In genomic region chr12:123055281-123055766, GRCh38 we compare ENCODE assay signal across 13 cellular contexts.
DNase-seq lines count a peak whose midpoint lies in the region; ATAC-seq and TF ChIP-seq lines count a peak whose summit lies in the region.
"Had no signal": no experiment of that assay in that cellular context is flagged by ENCODE, and none has a peak within 500 bp of the region (broad histone marks: within the 10 kb centered on the region; RNA-seq: fewer than 3 reads in every experiment).

No MANE protein-coding gene starts in this region.

- H3K4me1 ChIP-seq in SJCRH30 (no peaks in the 10 kb centered on the region; the same call in none of the 2 replicates), stomach (peaks cover 22 to 52% (median 37%) of the 10 kb centered on the region in 4 donors)
- H3K4me1 ChIP-seq: parathyroid adenoma had no signal

- H3K4me3 Mint-ChIP-seq in nephron, result no peak overlapping the region
- no peak overlapping the region for H3K4me3 Mint-ChIP-seq in activated T-cell treated with anti-CD3 and anti-CD28 coated beads, Interleukin-2, amount 50 U/mL, for 72 hours
- no peak overlapping the region for H3K4me3 Mint-ChIP-seq in nephron progenitor cell
- H3K4me3 Mint-ChIP-seq: activated CD8-positive, alpha-beta T cell treated with anti-CD3 and anti-CD28 coated beads for 36 hours had no signal

- TF ChIP-seq POLR2A in stomach (IDR thresholded peaks at IDR 0.05), result no peak

- H3K27me3 ChIP-seq in SJCRH30 (no peaks in the 10 kb centered on the region), stomach (no peaks in the 10 kb centered on the region)
- H3K27me3 ChIP-seq: tibial nerve had no signal

- H3K27ac Mint-ChIP-seq in nephron (peak overlapping the region; percentile 20 to 74 (median 66)), nephron progenitor cell (no peak overlapping the region)
- no peak overlapping the region for H3K27ac Mint-ChIP-seq in activated T-cell treated with anti-CD3 and anti-CD28 coated beads, Interleukin-2, amount 50 U/mL, for 72 hours
- H3K27ac Mint-ChIP-seq: activated CD8-positive, alpha-beta T cell treated with anti-CD3 and anti-CD28 coated beads for 36 hours had no signal

- no peak for TF ChIP-seq CTCF in nephron (IDR thresholded peaks at IDR 0.05; ENCODE audit: unreplicated experiment in 3 of 3)
- no peak for TF ChIP-seq CTCF in nephron progenitor cell (IDR thresholded peaks at IDR 0.05)
- TF ChIP-seq CTCF in stomach (IDR thresholded peaks at IDR 0.05), result no peak

- no peak for ATAC-seq in activated T-cell treated with anti-CD3 and anti-CD28 coated beads, Interleukin-2, amount 50 U/mL, for 72 hours (replicated peaks in 1 of 2)
- ATAC-seq: activated CD8-positive, alpha-beta T cell treated with anti-CD3 and anti-CD28 coated beads for 36 hours had no signal

- no peaks in the 10 kb centered on the region for H3K36me3 Mint-ChIP-seq in nephron (ENCODE audit: low read depth)
- H3K36me3 Mint-ChIP-seq in activated T-cell treated with anti-CD3 and anti-CD28 coated beads, Interleukin-2, amount 50 U/mL, for 72 hours (ENCODE audit: insufficient read depth in 2 of 2), result no peaks in the 10 kb centered on the region
- H3K36me3 Mint-ChIP-seq in nephron progenitor cell (ENCODE audit: low read depth), result no peaks in the 10 kb centered on the region

- intact Hi-C loops in stomach (cut with DNase I; ENCODE audit: low total_unique reads), result no loop called here

- no peaks in the 10 kb centered on the region for H3K36me3 ChIP-seq in SJCRH30
- H3K36me3 ChIP-seq in stomach, result no peaks in the 10 kb centered on the region
- H3K36me3 ChIP-seq: tibial nerve had no signal

- H3K9me3 Mint-ChIP-seq in nephron (no peaks in the 10 kb centered on the region), nephron progenitor cell (no peaks in the 10 kb centered on the region)
- no peaks in the 10 kb centered on the region for H3K9me3 Mint-ChIP-seq in activated T-cell treated with anti-CD3 and anti-CD28 coated beads, Interleukin-2, amount 50 U/mL, for 72 hours
- H3K9me3 Mint-ChIP-seq: activated CD8-positive, alpha-beta T cell treated with anti-CD3 and anti-CD28 coated beads for 36 hours had no signal

- H3K27me3 Mint-ChIP-seq in nephron (ENCODE audit: low read depth) (peaks cover 8% of the 10 kb centered on the region), nephron progenitor cell (ENCODE audit: low read depth, poor library complexity) (peaks cover 13% of the 10 kb centered on the region)
- no peaks in the 10 kb centered on the region for H3K27me3 Mint-ChIP-seq in activated T-cell treated with anti-CD3 and anti-CD28 coated beads, Interleukin-2, amount 50 U/mL, for 72 hours (ENCODE audit: low read depth)
- H3K27me3 Mint-ChIP-seq: activated CD8-positive, alpha-beta T cell treated with anti-CD3 and anti-CD28 coated beads for 36 hours had no signal

- 47 to 65% (median 56%) methylated on average over 8 of the region's 8 CpGs for WGBS in stomach, 5 donors

- no peak for TF ChIP-seq EP300 in stomach (IDR thresholded peaks at IDR 0.05)

- H3K4me3 ChIP-seq in SJCRH30, result no peak overlapping the region
- H3K4me3 ChIP-seq in stomach, result no peak overlapping the region
- H3K4me3 ChIP-seq: tibial nerve had no signal

- H3K27ac ChIP-seq in SJCRH30 (no peak overlapping the region; the same call in 1 of the 2 replicates), stomach (peak overlapping the region in 2 of 5 donors; percentile 11 to 60)
- H3K27ac ChIP-seq: parathyroid adenoma, tibial nerve had no signal

- no peaks in the 10 kb centered on the region for H3K9me3 ChIP-seq in SJCRH30 (replicated peaks)
- H3K9me3 ChIP-seq in stomach, result no peaks in the 10 kb centered on the region
- H3K9me3 ChIP-seq: tibial nerve had no signal

- DNase-seq in DMS79 (lab: John Stamatoyannopoulos, UW) (peak; percentile 82), NCI-H1694 (lab: John Stamatoyannopoulos, UW) (peak; percentile 92), SJCRH30 (peak; percentile 75 to 85), nephron progenitor cell (no peak), NCI-H1930 (lab: John Stamatoyannopoulos, UW) (no peak), stomach (no peak)
- DNase-seq in activated T-cell treated with anti-CD3 and anti-CD28 coated beads, Interleukin-2, amount 50 U/mL, for 72 hours, result no peak
- DNase-seq: activated CD8-positive, alpha-beta T cell treated with anti-CD3 and anti-CD28 coated beads for 36 hours; activated effector memory CD4-positive, alpha-beta T cell treated with Interleukin-2 at 50 U/mL for 16 hours; NK-92 treated with Interleukin-12 subunit alpha and Interleukin-12 subunit beta, amount 100 ng/mL, for 24 hours had no signal

- H3K4me1 Mint-ChIP-seq in nephron (peaks cover 47% of the 10 kb centered on the region), nephron progenitor cell (peaks cover 30% of the 10 kb centered on the region)
- peaks cover 11% of the 10 kb centered on the region for H3K4me1 Mint-ChIP-seq in activated T-cell treated with anti-CD3 and anti-CD28 coated beads, Interleukin-2, amount 50 U/mL, for 72 hours (ENCODE audit: low read depth)

Comparison
In these comparisons a context has a peak if more than half of its experiments do, and no peak if none do; other contexts are left out.
1. DNase-seq: peak in DMS79 (single experiment), NCI-H1694 (single experiment) and SJCRH30 (2 of 2); none in activated T-cell treated with anti-CD3 and anti-CD28 coated beads, Interleukin-2, amount 50 U/mL, for 72 hours (0 of 2), nephron progenitor cell (single experiment), NCI-H1930 (0 of 2) and stomach (single experiment).
2. H3K27ac Mint-ChIP-seq: peak in nephron (3 of 3); none in activated T-cell treated with anti-CD3 and anti-CD28 coated beads, Interleukin-2, amount 50 U/mL, for 72 hours (single experiment) and nephron progenitor cell (single experiment).